ENCODE assay signal across 1 cellular context in genomic region chr11:21888814-21889213, GRCh38.
TF ChIP-seq lines count a peak whose summit lies in the region.

No MANE protein-coding gene starts in this region.

TF ChIP-seq in GM12878, 131 proteins besides CTCF, POLR2A, EP300 and RAD21:
- TF ChIP-seq WRNIP1 (IDR thresholded peaks at IDR 0.05; ENCODE audit: borderline replicate concordance, low read depth, low read length): no peak
- peak; percentile 55 for TF ChIP-seq BCL3 (IDR thresholded peaks at IDR 0.05; ENCODE audit: borderline replicate concordance, insufficient read depth, low read depth, low read length, poor library complexity, severe bottlenecking)
- TF ChIP-seq KLF5 (IDR thresholded peaks at IDR 0.05; ENCODE audit: partially characterized antibody): no peak
